In the genomic region with DNA sequence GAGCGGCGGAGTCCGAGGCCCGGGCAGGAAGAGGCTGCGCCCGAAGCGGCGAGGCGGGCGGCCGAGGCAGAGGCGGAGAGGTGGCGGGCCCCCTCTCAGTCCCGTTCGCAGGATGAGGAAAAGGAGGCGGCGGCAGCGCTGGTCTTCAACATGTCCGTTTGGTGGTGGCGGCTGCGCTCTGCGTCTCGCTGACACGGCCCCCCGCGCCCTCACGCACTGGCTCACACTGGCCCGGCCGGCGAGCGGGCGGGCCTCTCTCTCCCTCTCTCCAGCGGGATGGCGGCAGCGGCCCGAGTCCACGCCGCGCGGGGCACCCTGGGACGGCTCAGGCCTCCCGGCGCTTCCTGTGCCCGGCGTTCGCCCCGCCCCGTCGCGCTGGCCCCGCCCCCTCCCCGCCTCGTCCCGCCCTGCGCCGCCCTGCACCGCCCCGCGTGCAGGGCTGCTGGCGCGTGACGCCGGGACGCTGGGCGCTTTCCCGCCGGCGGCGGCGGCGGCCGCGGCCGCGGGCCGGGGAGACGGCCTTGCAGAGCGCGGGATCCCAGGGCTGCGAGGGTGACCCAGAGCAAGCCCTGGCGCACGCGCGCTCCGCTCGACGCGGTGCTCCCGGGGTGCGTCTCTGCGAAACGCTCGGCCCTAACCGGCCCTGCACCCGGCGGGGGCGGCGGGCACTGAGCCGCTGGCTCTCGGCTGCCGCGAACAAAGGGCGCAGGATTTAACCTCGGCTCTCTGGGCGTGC, we compare ENCODE assay signal across 1 cellular context.
TF ChIP-seq lines count a peak whose summit lies in the region.

A gene with protein sequence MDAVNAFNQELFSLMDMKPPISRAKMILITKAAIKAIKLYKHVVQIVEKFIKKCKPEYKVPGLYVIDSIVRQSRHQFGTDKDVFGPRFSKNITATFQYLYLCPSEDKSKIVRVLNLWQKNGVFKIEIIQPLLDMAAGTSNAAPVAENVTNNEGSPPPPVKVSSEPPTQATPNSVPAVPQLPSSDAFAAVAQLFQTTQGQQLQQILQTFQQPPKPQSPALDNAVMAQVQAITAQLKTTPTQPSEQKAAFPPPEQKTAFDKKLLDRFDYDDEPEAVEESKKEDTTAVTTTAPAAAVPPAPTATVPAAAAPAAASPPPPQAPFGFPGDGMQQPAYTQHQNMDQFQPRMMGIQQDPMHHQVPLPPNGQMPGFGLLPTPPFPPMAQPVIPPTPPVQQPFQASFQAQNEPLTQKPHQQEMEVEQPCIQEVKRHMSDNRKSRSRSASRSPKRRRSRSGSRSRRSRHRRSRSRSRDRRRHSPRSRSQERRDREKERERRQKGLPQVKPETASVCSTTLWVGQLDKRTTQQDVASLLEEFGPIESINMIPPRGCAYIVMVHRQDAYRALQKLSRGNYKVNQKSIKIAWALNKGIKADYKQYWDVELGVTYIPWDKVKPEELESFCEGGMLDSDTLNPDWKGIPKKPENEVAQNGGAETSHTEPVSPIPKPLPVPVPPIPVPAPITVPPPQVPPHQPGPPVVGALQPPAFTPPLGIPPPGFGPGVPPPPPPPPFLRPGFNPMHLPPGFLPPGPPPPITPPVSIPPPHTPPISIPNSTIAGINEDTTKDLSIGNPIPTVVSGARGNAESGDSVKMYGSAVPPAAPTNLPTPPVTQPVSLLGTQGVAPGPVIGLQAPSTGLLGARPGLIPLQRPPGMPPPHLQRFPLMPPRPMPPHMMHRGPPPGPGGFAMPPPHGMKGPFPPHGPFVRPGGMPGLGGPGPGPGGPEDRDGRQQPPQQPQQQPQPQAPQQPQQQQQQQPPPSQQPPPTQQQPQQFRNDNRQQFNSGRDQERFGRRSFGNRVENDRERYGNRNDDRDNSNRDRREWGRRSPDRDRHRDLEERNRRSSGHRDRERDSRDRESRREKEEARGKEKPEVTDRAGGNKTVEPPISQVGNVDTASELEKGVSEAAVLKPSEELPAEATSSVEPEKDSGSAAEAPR (minus strand): TSS at position 317 of the 736 bp plus-strand sequence. CDS start 426 bp downstream, outside the sequence.

TF ChIP-seq in HepG2, 621 proteins besides CTCF, POLR2A, EP300 and RAD21 (continued from another document and continues in another):
- TF ChIP-seq, protein P1, sequence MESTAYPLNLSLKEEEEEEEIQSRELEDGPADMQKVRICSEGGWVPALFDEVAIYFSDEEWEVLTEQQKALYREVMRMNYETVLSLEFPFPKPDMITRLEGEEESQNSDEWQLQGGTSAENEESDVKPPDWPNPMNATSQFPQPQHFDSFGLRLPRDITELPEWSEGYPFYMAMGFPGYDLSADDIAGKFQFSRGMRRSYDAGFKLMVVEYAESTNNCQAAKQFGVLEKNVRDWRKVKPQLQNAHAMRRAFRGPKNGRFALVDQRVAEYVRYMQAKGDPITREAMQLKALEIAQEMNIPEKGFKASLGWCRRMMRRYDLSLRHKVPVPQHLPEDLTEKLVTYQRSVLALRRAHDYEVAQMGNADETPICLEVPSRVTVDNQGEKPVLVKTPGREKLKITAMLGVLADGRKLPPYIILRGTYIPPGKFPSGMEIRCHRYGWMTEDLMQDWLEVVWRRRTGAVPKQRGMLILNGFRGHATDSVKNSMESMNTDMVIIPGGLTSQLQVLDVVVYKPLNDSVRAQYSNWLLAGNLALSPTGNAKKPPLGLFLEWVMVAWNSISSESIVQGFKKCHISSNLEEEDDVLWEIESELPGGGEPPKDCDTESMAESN (CRISPR knock-in tag; conservative IDR thresholded peaks at IDR 0.05): peak; percentile 58; the same call in 1 of the 2 replicates
- TF ChIP-seq ZNF543 (CRISPR knock-in tag; IDR thresholded peaks at IDR 0.05) (peak; percentile 62; the same call in 1 of the 2 replicates), LCORL (IDR thresholded peaks at IDR 0.05) (no peak), LCORL (CRISPR knock-in tag; IDR thresholded peaks at IDR 0.05) (peak; percentile 6; the same call in 1 of the 2 replicates), SOX5 (CRISPR knock-in tag; IDR thresholded peaks at IDR 0.05; ENCODE audit: borderline replicate concordance) (no peak), TGIF2 (CRISPR knock-in tag; IDR thresholded peaks at IDR 0.05) (peak; percentile 38; the same call in 1 of the 2 replicates), CCDC6 (CRISPR knock-in tag; IDR thresholded peaks at IDR 0.05) (peak; percentile 66; the same call in 1 of the 2 replicates), DNMT3B (CRISPR knock-in tag; conservative IDR thresholded peaks at IDR 0.05) (no peak), SAP130 (CRISPR knock-in tag; IDR thresholded peaks at IDR 0.05; ENCODE audit: low read depth) (peak; percentile 62), HNRNPUL1 (IDR thresholded peaks at IDR 0.05; ENCODE audit: low read depth, low read length) (no peak), CHD2 (IDR thresholded peaks at IDR 0.05; ENCODE audit: low read depth, low read length) (no peak), GATAD1 (CRISPR knock-in tag; IDR thresholded peaks at IDR 0.05) (0 out of 2 replicates have a peak, but pooled peaks have one; percentile 55), ZIK1 (CRISPR knock-in tag; IDR thresholded peaks at IDR 0.05; ENCODE audit: borderline replicate concordance, low read depth) (peak; percentile 88), REXO4 (CRISPR knock-in tag; IDR thresholded peaks at IDR 0.05; ENCODE audit: borderline replicate concordance) (peak; percentile 53; the same call in 1 of the 2 replicates), ZBTB42 (CRISPR knock-in tag; IDR thresholded peaks at IDR 0.05) (no peak), ZSCAN20 (CRISPR knock-in tag; IDR thresholded peaks at IDR 0.05; ENCODE audit: borderline replicate concordance) (no peak; the same call in 1 of the 2 replicates), MLLT10 (CRISPR knock-in tag; IDR thresholded peaks at IDR 0.05) (no peak), PHF21A (CRISPR knock-in tag; IDR thresholded peaks at IDR 0.05) (peak; percentile 59; the same call in 1 of the 2 replicates), JARID2 (CRISPR knock-in tag; IDR thresholded peaks at IDR 0.05; ENCODE audit: insufficient replicate concordance) (no peak), ZNF816 (CRISPR knock-in tag; IDR thresholded peaks at IDR 0.05; ENCODE audit: borderline replicate concordance) (0 out of 2 replicates have a peak, but pooled peaks have one; percentile 60), DR1 (CRISPR knock-in tag; IDR thresholded peaks at IDR 0.05) (no peak), SKI (IDR thresholded peaks at IDR 0.05; ENCODE audit: partially characterized antibody) (peak; percentile 85), SRY (CRISPR knock-in tag; IDR thresholded peaks at IDR 0.05) (no peak), CAMTA2 (CRISPR knock-in tag; IDR thresholded peaks at IDR 0.05; ENCODE audit: borderline replicate concordance) (no peak; the same call in 1 of the 2 replicates), ZNF430 (CRISPR knock-in tag; IDR thresholded peaks at IDR 0.05) (peak; percentile 78), ZNF331 (CRISPR knock-in tag; IDR thresholded peaks at IDR 0.05) (0 out of 2 replicates have a peak, but pooled peaks have one; percentile 34), NFKB2 (CRISPR knock-in tag; IDR thresholded peaks at IDR 0.05; ENCODE audit: borderline replicate concordance) (peak; percentile 23; the same call in 1 of the 2 replicates), EHMT2 (IDR thresholded peaks at IDR 0.05; ENCODE audit: borderline replicate concordance, low read depth, low read length) (no peak), NR3C1 (CRISPR knock-in tag; IDR thresholded peaks at IDR 0.05) (no peak), RCOR2 (CRISPR knock-in tag; IDR thresholded peaks at IDR 0.05) (no peak), ZFP36L1 (CRISPR knock-in tag; IDR thresholded peaks at IDR 0.05) (no peak), U2AF1 (optimal IDR thresholded peaks at IDR 0.05; ENCODE audit: low read depth, low read length) (no peak), GTF3A (CRISPR knock-in tag; conservative IDR thresholded peaks at IDR 0.05) (no peak), PRPF4 (IDR thresholded peaks at IDR 0.05; ENCODE audit: low read depth, low read length, poor library complexity, severe bottlenecking) (no peak), TAF15 (IDR thresholded peaks at IDR 0.05; ENCODE audit: low read depth, low read length, poor library complexity, severe bottlenecking) (peak; percentile 26), SP4 (CRISPR knock-in tag; IDR thresholded peaks at IDR 0.05) (peak; percentile 49; the same call in 1 of the 2 replicates), CBX2 (IDR thresholded peaks at IDR 0.05; ENCODE audit: low read depth, low read length) (no peak), CBX2 (CRISPR knock-in tag; IDR thresholded peaks at IDR 0.05; ENCODE audit: low read depth) (no peak), ZNF644 (CRISPR knock-in tag; IDR thresholded peaks at IDR 0.05; ENCODE audit: low read depth) (no peak), JUND (CRISPR knock-in tag; IDR thresholded peaks at IDR 0.05) (0 out of 2 replicates have a peak, but pooled peaks have one; percentile 5), AKAP8 (CRISPR knock-in tag; IDR thresholded peaks at IDR 0.05) (peak; percentile 76), GABPB1 (CRISPR knock-in tag; IDR thresholded peaks at IDR 0.05) (peak; percentile 78; the same call in 1 of the 2 replicates), TAF1 (CRISPR knock-in tag; IDR thresholded peaks at IDR 0.05) (peak; percentile 74), PHF8 (CRISPR knock-in tag; IDR thresholded peaks at IDR 0.05) (peak; percentile 81), NR2C2 (CRISPR knock-in tag; IDR thresholded peaks at IDR 0.05; ENCODE audit: borderline replicate concordance) (peak; percentile 22; the same call in 1 of the 2 replicates), ZNF567 (CRISPR knock-in tag; IDR thresholded peaks at IDR 0.05; ENCODE audit: borderline replicate concordance) (no peak)
- TF ChIP-seq, protein P2, sequence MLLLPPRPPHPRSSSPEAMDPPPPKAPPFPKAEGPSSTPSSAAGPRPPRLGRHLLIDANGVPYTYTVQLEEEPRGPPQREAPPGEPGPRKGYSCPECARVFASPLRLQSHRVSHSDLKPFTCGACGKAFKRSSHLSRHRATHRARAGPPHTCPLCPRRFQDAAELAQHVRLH (CRISPR knock-in tag; IDR thresholded peaks at IDR 0.05; ENCODE audit: borderline replicate concordance, low read depth): no peak
- TF ChIP-seq, protein P3, sequence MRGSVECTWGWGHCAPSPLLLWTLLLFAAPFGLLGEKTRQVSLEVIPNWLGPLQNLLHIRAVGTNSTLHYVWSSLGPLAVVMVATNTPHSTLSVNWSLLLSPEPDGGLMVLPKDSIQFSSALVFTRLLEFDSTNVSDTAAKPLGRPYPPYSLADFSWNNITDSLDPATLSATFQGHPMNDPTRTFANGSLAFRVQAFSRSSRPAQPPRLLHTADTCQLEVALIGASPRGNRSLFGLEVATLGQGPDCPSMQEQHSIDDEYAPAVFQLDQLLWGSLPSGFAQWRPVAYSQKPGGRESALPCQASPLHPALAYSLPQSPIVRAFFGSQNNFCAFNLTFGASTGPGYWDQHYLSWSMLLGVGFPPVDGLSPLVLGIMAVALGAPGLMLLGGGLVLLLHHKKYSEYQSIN (CRISPR knock-in tag; IDR thresholded peaks at IDR 0.05; ENCODE audit: borderline replicate concordance): no peak
- TF ChIP-seq, protein P4, sequence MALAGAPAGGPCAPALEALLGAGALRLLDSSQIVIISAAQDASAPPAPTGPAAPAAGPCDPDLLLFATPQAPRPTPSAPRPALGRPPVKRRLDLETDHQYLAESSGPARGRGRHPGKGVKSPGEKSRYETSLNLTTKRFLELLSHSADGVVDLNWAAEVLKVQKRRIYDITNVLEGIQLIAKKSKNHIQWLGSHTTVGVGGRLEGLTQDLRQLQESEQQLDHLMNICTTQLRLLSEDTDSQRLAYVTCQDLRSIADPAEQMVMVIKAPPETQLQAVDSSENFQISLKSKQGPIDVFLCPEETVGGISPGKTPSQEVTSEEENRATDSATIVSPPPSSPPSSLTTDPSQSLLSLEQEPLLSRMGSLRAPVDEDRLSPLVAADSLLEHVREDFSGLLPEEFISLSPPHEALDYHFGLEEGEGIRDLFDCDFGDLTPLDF (CRISPR knock-in tag; IDR thresholded peaks at IDR 0.05): peak; percentile 45; the same call in 1 of the 2 replicates
- TF ChIP-seq, protein P5, sequence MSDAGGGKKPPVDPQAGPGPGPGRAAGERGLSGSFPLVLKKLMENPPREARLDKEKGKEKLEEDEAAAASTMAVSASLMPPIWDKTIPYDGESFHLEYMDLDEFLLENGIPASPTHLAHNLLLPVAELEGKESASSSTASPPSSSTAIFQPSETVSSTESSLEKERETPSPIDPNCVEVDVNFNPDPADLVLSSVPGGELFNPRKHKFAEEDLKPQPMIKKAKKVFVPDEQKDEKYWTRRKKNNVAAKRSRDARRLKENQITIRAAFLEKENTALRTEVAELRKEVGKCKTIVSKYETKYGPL (CRISPR knock-in tag; IDR thresholded peaks at IDR 0.05): no peak
- TF ChIP-seq, protein P6, sequence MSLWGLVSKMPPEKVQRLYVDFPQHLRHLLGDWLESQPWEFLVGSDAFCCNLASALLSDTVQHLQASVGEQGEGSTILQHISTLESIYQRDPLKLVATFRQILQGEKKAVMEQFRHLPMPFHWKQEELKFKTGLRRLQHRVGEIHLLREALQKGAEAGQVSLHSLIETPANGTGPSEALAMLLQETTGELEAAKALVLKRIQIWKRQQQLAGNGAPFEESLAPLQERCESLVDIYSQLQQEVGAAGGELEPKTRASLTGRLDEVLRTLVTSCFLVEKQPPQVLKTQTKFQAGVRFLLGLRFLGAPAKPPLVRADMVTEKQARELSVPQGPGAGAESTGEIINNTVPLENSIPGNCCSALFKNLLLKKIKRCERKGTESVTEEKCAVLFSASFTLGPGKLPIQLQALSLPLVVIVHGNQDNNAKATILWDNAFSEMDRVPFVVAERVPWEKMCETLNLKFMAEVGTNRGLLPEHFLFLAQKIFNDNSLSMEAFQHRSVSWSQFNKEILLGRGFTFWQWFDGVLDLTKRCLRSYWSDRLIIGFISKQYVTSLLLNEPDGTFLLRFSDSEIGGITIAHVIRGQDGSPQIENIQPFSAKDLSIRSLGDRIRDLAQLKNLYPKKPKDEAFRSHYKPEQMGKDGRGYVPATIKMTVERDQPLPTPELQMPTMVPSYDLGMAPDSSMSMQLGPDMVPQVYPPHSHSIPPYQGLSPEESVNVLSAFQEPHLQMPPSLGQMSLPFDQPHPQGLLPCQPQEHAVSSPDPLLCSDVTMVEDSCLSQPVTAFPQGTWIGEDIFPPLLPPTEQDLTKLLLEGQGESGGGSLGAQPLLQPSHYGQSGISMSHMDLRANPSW (CRISPR knock-in tag; IDR thresholded peaks at IDR 0.05; ENCODE audit: borderline replicate concordance): no peak
- TF ChIP-seq, protein P7, sequence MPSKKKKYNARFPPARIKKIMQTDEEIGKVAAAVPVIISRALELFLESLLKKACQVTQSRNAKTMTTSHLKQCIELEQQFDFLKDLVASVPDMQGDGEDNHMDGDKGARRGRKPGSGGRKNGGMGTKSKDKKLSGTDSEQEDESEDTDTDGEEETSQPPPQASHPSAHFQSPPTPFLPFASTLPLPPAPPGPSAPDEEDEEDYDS (CRISPR knock-in tag; IDR thresholded peaks at IDR 0.05): no peak
- TF ChIP-seq, protein P8, sequence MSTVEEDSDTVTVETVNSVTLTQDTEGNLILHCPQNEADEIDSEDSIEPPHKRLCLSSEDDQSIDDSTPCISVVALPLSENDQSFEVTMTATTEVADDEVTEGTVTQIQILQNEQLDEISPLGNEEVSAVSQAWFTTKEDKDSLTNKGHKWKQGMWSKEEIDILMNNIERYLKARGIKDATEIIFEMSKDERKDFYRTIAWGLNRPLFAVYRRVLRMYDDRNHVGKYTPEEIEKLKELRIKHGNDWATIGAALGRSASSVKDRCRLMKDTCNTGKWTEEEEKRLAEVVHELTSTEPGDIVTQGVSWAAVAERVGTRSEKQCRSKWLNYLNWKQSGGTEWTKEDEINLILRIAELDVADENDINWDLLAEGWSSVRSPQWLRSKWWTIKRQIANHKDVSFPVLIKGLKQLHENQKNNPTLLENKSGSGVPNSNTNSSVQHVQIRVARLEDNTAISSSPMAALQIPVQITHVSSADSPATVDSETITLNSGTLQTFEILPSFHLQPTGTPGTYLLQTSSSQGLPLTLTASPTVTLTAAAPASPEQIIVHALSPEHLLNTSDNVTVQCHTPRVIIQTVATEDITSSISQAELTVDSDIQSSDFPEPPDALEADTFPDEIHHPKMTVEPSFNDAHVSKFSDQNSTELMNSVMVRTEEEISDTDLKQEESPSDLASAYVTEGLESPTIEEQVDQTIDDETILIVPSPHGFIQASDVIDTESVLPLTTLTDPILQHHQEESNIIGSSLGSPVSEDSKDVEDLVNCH (CRISPR knock-in tag; IDR thresholded peaks at IDR 0.05): no peak
